ENCODE assay signal across 18 cellular contexts in genomic region chr11:131423715-131424114, GRCh38. TPM values are rescaled to one million over a fixed set of nuclear protein-coding genes. Genes with fewer than 3 reads are reported as not detected.
DNase-seq lines count a peak whose midpoint lies in the region; ATAC-seq and TF ChIP-seq lines count a peak whose summit lies in the region.
"Had no signal": no experiment of that assay in that cellular context is flagged by ENCODE, and none has a peak within 500 bp of the region (broad histone marks: within the 10 kb centered on the region; RNA-seq: fewer than 3 reads in every experiment).

No MANE protein-coding gene starts in this region.

- H3K36me3 Mint-ChIP-seq in activated naive CD4-positive, alpha-beta T cell treated with anti-CD3 and anti-CD28 coated beads, Interleukin-2, amount 50 U/mL, for 72 hours: no peaks in the 10 kb centered on the region
- H3K36me3 Mint-ChIP-seq: activated naive CD8-positive, alpha-beta T cell; naive thymus-derived CD8-positive, alpha-beta T cell had no signal

- peaks cover 14 to 16% of the 10 kb centered on the region in 2 donors for H3K9me3 Mint-ChIP-seq in activated naive CD4-positive, alpha-beta T cell treated with anti-CD3 and anti-CD28 coated beads, Interleukin-2, amount 50 U/mL, for 72 hours

- H3K9me3 ChIP-seq in mucosa of descending colon: no peaks in the 10 kb centered on the region
- H3K9me3 ChIP-seq: left ventricle myocardium inferior, prostate gland had no signal

- no peaks in the 10 kb centered on the region for H3K36me3 ChIP-seq in mucosa of descending colon (ENCODE audit: low read depth)
- H3K36me3 ChIP-seq: left ventricle myocardium inferior, prostate gland had no signal

- H3K4me3 ChIP-seq in epithelial cell of esophagus (ENCODE audit: low read length): no peak overlapping the region
- H3K4me3 ChIP-seq in mucosa of descending colon: no peak overlapping the region
- H3K4me3 ChIP-seq: left ventricle myocardium inferior, prostate gland had no signal

- no peaks in the 10 kb centered on the region for H3K4me1 ChIP-seq in mucosa of descending colon (ENCODE audit: low read depth)
- H3K4me1 ChIP-seq: left ventricle myocardium inferior, prostate gland had no signal

- no peak for TF ChIP-seq CTCF in epithelial cell of esophagus (IDR thresholded peaks at IDR 0.05; ENCODE audit: insufficient read depth, low read depth, low read length, missing control alignments)
- no peak for TF ChIP-seq CTCF in mucosa of descending colon (IDR thresholded peaks at IDR 0.05)

- intact Hi-C loops in mucosa of descending colon (cut with DNase I, micrococcal nuclease): no loop called here

- H3K27ac Mint-ChIP-seq in activated naive CD4-positive, alpha-beta T cell treated with anti-CD3 and anti-CD28 coated beads, Interleukin-2, amount 50 U/mL, for 72 hours: no peak overlapping the region
- H3K27ac Mint-ChIP-seq: activated CD4-positive, alpha-beta T cell treated with anti-CD3 and anti-CD28 coated beads, Interleukin-2, amount 10 ng/mL, durations not matched to agents 24 days and 14 days; activated naive CD8-positive, alpha-beta T cell; naive thymus-derived CD8-positive, alpha-beta T cell; stimulated activated naive CD8-positive, alpha-beta T cell treated with anti-CD3 and anti-CD28 coated beads, Interleukin-15, Interleukin-2, amounts not matched to agents 100 ng/mL and 50 ng/mL, for 24 hours had no signal

- ATAC-seq in mucosa of descending colon (peak; percentile 42), HG02763 (IDR thresholded peaks at IDR 0.05; ENCODE audit: unreplicated experiment) (no peak)
- ATAC-seq in activated naive CD4-positive, alpha-beta T cell treated with anti-CD3 and anti-CD28 coated beads, Interleukin-2, amount 50 U/mL, for 72 hours: no peak
- ATAC-seq: HCT116; naive thymus-derived CD8-positive, alpha-beta T cell had no signal

- peak; percentile 32 for DNase-seq in AG08395 (ENCODE audit: low spot score)
- peak; percentile 76 for DNase-seq in HT1080 (ENCODE audit: low read depth)
- DNase-seq in epithelial cell of esophagus (ENCODE audit: low read depth): peak; percentile 94
- no peak for DNase-seq in mucosa of descending colon
- no peak for DNase-seq in activated naive CD4-positive, alpha-beta T cell treated with anti-CD3 and anti-CD28 coated beads, Interleukin-2, amount 50 U/mL, for 72 hours (ENCODE audit: low spot score in 2 of 2)
- DNase-seq in HuH-7 (ENCODE audit: low spot score): no peak
- no peak for DNase-seq in stimulated activated CD8-positive, alpha-beta memory T cell treated with anti-CD3 and anti-CD28 coated beads, Interleukin-4, amount 100 ng/mL, for 48 hours
- DNase-seq: activated CD4-positive, alpha-beta T cell treated with anti-CD3 and anti-CD28 coated beads, Interleukin-2, amount 10 ng/mL, durations not matched to agents 24 days and 14 days; effector CD4-positive, alpha-beta T cell; left ventricle myocardium inferior; naive thymus-derived CD8-positive, alpha-beta T cell; NCI-H2081 treated with DMSO at 0.1 percent for 48 hours; NCI-H69 had no signal

RNA-seq across cellular contexts. Expression of gene NTM, which starts 53.3 kb away (rescaled TPM):
- 46.5 and 65.7 TPM in 2 replicates for total RNA-seq in HT1080 (2014; rRNA removed; shearing (Covaris generic))
- 44.2 and 56.0 TPM in 2 replicates for polyA plus RNA-seq in HT1080 (2015; cell fraction: cytosol; rRNA removed)
- polyA plus RNA-seq in HT1080 (2015; cell fraction: nucleus; rRNA removed): 104 and 114 TPM in 2 replicates
- 1 to 10 TPM in 2 of 3 donors, under 1 TPM in 1; 0.64 to 7.7 (median 1.2) TPM for total RNA-seq in mucosa of descending colon
- total RNA-seq in activated naive CD4-positive, alpha-beta T cell treated with anti-CD3 and anti-CD28 coated beads, Interleukin-2, amount 50 U/mL, for 72 hours: not detected
- total RNA-seq: activated CD4-positive, alpha-beta T cell treated with anti-CD3 and anti-CD28 coated beads, Interleukin-2, amount 10 ng/mL, durations not matched to agents 24 days and 14 days; naive thymus-derived CD8-positive, alpha-beta T cell had no signal
- polyA plus RNA-seq: naive thymus-derived CD8-positive, alpha-beta T cell had no signal

Comparison
In these comparisons a context has a peak if more than half of its experiments do, and no peak if none do; other contexts are left out.
1. DNase-seq: peak in AG08395 (single experiment), HT1080 (single experiment) and epithelial cell of esophagus (single experiment); none in mucosa of descending colon (0 of 3), activated naive CD4-positive, alpha-beta T cell treated with anti-CD3 and anti-CD28 coated beads, Interleukin-2, amount 50 U/mL, for 72 hours (0 of 2), HuH-7 (single experiment) and stimulated activated CD8-positive, alpha-beta memory T cell treated with anti-CD3 and anti-CD28 coated beads, Interleukin-4, amount 100 ng/mL, for 48 hours (single experiment).